8 cellular contexts compared by ENCODE assay signal in the genomic region with DNA sequence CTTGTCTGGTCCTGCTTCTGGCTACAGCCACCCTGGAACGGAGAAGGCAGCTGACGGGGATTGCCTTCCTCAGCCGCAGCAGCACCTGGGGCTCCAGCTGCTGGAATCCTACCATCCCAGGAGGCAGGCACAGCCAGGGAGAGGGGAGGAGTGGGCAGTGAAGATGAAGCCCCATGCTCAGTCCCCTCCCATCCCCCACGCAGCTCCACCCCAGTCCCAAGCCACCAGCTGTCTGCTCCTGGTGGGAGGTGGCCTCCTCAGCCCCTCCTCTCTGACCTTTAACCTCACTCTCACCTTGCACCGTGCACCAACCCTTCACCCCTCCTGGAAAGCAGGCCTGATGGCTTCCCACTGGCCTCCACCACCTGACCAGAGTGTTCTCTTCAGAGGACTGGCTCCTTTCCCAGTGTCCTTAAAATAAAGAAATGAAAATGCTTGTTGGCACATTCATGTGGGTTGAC. TPM values are rescaled to one million over a fixed set of nuclear protein-coding genes. Genes with fewer than 3 reads are reported as not detected.
DNase-seq lines count a peak whose midpoint lies in the region; ATAC-seq and TF ChIP-seq lines count a peak whose summit lies in the region.
"Not testable (repeated sequence)": the region's sequence is repeated elsewhere in the genome, so short reads cannot be mapped to it uniquely, and the experiment has no call there.

No MANE protein-coding gene starts in this region.

- POLR2A ChIA-PET in WTC11 (lab: Charles Lee) = not testable (repeated sequence)

- 70% methylated on average over 5 of the region's 5 CpGs for WGBS in right cardiac atrium
- 20 to 69% methylated on average over 1 to 5 of the region's 5 CpGs for WGBS in transverse colon (ENCODE audit: low coverage in 1 of 2), 2 donors

- intact Hi-C loops in right cardiac atrium (cut with DNase I) = loop anchor here in 1 of 4 donors (5.0 kb wide), 1 partner anchor 42 kb away; no protein-coding TSS in a partner anchor
- intact Hi-C loops in transverse colon (cut with DNase I; ENCODE audit: low total_unique reads) = not testable (repeated sequence)

- in situ Hi-C loops in transverse colon (cut with MboI; ENCODE audit: low pct_ligation_motif_present in 1 of 4, low pct_unique_long_range_greater_than_20kb in 1 of 4, low sequenced_read_pairs in 3 of 4) = loop anchor here in 1 of 4 donors (25.0 kb wide), 1 partner anchor 137 kb away; no protein-coding TSS in a partner anchor

- TF ChIP-seq CTCF in WTC11 (IDR thresholded peaks at IDR 0.05); glutamatergic neuron (IDR thresholded peaks at IDR 0.05; ENCODE audit: partially characterized antibody, unreplicated experiment); transverse colon (IDR thresholded peaks at IDR 0.05): not testable (repeated sequence)

- H3K36me3 Mint-ChIP-seq in WTC11; glutamatergic neuron (ENCODE audit: unreplicated experiment): not testable (repeated sequence)

- not testable (repeated sequence) for H3K9me3 Mint-ChIP-seq in WTC11; glutamatergic neuron (ENCODE audit: unreplicated experiment)

- peak; percentile 59 for DNase-seq in Ammon's horn (ENCODE audit: low spot score)
- DNase-seq in M059J (ENCODE audit: low read depth) = peak; percentile 18
- peak; percentile 35 for DNase-seq in WTC11 (ENCODE audit: low spot score)
- peak; percentile 54 for DNase-seq in glutamatergic neuron
- peak in 1 of 3 donors; percentile 51 for DNase-seq in right cardiac atrium
- DNase-seq in medulla oblongata (ENCODE audit: extremely low spot score) = peak; percentile 74
- peak; percentile 59 for DNase-seq in pons (ENCODE audit: low spot score)
- DNase-seq in transverse colon = not testable (repeated sequence)

- not testable (repeated sequence) for H3K4me3 ChIP-seq in right cardiac atrium (ENCODE audit: low read length); transverse colon

- ATAC-seq in WTC11 (peak; percentile 31), right cardiac atrium (peak; percentile 12 to 39)

- CTCF ChIA-PET in WTC11 (lab: Charles Lee) = interaction anchor here (1.0 to 5.7 kb wide), 3 partner anchors 40 to 107 kb away, joined by 4 to 48 read pairs (median 5); no protein-coding TSS in a partner anchor

- H3K4me1 ChIP-seq in right cardiac atrium (ENCODE audit: control insufficient read depth, insufficient read depth, low read length) = not testable (repeated sequence)
- H3K4me1 ChIP-seq in transverse colon = peaks cover 11 to 38% (median 29%) of the 10 kb centered on the region in 4 donors

- peaks cover 21% of the 10 kb centered on the region for H3K4me1 Mint-ChIP-seq in WTC11
- peaks cover 35% of the 10 kb centered on the region for H3K4me1 Mint-ChIP-seq in glutamatergic neuron (ENCODE audit: low read depth, unreplicated experiment)

- H3K27ac ChIP-seq in right cardiac atrium (ENCODE audit: low read length) = not testable (repeated sequence)
- peak overlapping the region in 3 of 4 donors; percentile 79 to 81 (median 79) for H3K27ac ChIP-seq in transverse colon

- not testable (repeated sequence) for TF ChIP-seq EP300 in transverse colon (IDR thresholded peaks at IDR 0.05; ENCODE audit: low read depth)

- H3K27ac Mint-ChIP-seq in WTC11 = not testable (repeated sequence)
- H3K27ac Mint-ChIP-seq in glutamatergic neuron (ENCODE audit: unreplicated experiment) = peak overlapping the region; percentile 74

- H3K36me3 ChIP-seq in transverse colon = not testable (repeated sequence)

- not testable (repeated sequence) for H3K27me3 ChIP-seq in right cardiac atrium (ENCODE audit: control insufficient read depth, insufficient read depth); transverse colon

- H3K4me3 Mint-ChIP-seq in WTC11 = not testable (repeated sequence)
- H3K4me3 Mint-ChIP-seq in glutamatergic neuron (ENCODE audit: unreplicated experiment) = peak overlapping the region; percentile 38

- not testable (repeated sequence) for H3K9me3 ChIP-seq in right cardiac atrium (ENCODE audit: control insufficient read depth, low read length); transverse colon

- H3K27me3 Mint-ChIP-seq in WTC11 (ENCODE audit: low read depth); glutamatergic neuron (ENCODE audit: unreplicated experiment): not testable (repeated sequence)

- not testable (repeated sequence) for TF ChIP-seq POLR2A in transverse colon (IDR thresholded peaks at IDR 0.05)

RNA-seq across cellular contexts. Expression of gene LGALS9, which starts 18.2 kb away (rescaled TPM):
- 96.1 and 113 TPM in 2 replicates for total RNA-seq in M059J (2014; rRNA removed; shearing (Covaris generic))
- total RNA-seq in WTC11 (2021) (3.3 to 5.7 TPM (median 3.7 TPM) in 3 replicates), glutamatergic neuron (ENCODE audit: unreplicated experiment) (6.5 TPM), right cardiac atrium (10 to 100 TPM in 3 of 4 donors, 1 to 10 TPM in 1; 8.9 to 30.5 (median 22.9) TPM), transverse colon (100 to 1,000 TPM; 245 to 463 (median 368) TPM)
- polyA plus RNA-seq in right cardiac atrium = 13.8 TPM
